Comparison of ENCODE assay signal across 8 cellular contexts in the genomic region with DNA sequence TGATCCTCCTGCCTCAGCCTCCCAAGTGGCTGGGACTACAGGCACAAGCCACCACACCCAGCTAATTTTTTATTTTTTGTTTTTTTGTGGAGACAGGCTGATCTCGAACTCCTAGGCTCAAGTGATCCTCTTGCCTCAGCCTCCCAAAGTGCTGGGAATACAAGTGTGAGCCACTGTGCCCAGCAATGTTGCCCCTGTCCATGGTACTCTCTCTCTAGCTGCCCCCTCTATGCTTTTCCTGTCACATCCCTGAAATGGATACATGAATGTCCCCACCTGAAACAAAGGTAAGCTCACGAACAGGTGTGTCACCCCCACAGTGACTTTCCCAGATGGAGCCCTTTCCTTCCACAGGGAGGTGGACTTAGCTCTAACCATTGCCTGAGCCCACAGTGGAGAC.
"Had no signal": no experiment of that assay in that cellular context is flagged by ENCODE, and none has a peak within 500 bp of the region (broad histone marks: within the 10 kb centered on the region; RNA-seq: fewer than 3 reads in every experiment).

No MANE protein-coding gene starts in this region.

- ATAC-seq: HepG2 had no signal

- H3K27ac Mint-ChIP-seq: HFFc6 had no signal

- DNase-seq: GM23248, H9, HCEC 1CT, HFFc6, KBM-7 had no signal

- H3K4me3 ChIP-seq: GM23248 had no signal

- H3K27ac ChIP-seq: GM23248, HL-60, KMS-11 had no signal

- H2AFZ ChIP-seq: GM23248 had no signal

- H3K4me3 Mint-ChIP-seq: H9, HFFc6 had no signal

- H3K4me2 ChIP-seq: KMS-11 had no signal
